ENCODE assay signal across 19 cellular contexts in the genomic region with DNA sequence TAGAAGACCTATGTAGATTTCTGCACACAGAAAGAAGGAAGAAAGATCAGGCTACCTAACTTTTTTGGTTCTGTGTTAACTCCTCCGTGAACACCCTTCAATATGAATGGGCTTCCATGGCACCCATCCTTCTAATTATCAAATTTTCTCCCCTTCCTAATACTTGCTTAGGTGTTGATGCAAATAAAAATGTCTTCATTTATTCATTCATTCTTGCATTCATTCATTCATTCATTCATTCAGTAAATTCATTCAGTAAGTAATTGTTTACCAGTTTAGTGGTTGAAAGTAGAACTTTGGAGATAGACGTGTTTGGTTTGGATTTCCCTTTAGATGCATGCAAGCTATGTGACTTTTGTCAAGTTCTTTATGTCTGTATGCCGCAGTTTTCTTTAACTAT. TPM values are rescaled to one million over a fixed set of nuclear protein-coding genes. Genes with fewer than 3 reads are reported as not detected.
DNase-seq lines count a peak whose midpoint lies in the region; ATAC-seq, FAIRE-seq and TF ChIP-seq lines count a peak whose summit lies in the region.
"Had no signal": no experiment of that assay in that cellular context is flagged by ENCODE, and none has a peak within 500 bp of the region (broad histone marks: within the 10 kb centered on the region; RNA-seq: fewer than 3 reads in every experiment).

No MANE protein-coding gene starts in this region.

- no peak for FAIRE-seq in K562 (lab: Jason Lieb, UNC)
- FAIRE-seq: D721Med had no signal

- BruUV-seq in K562 (replicated peaks; lab: Mats Ljungman, UMichigan) = no TSS peak

- H3K36me3 Mint-ChIP-seq in stimulated activated naive CD8-positive, alpha-beta T cell treated with anti-CD3 and anti-CD28 coated beads, Interleukin-15, Interleukin-2, amounts not matched to agents 100 ng/mL and 50 ng/mL, for 24 hours (ENCODE audit: low read depth) = no peaks in the 10 kb centered on the region
- H3K36me3 Mint-ChIP-seq in HFFc6 (ENCODE audit: low read depth) = no peaks in the 10 kb centered on the region

- no peak for TF ChIP-seq POLR2A in K562 (conservative IDR thresholded peaks at IDR 0.05)

- H3K4me1 Mint-ChIP-seq in stimulated activated naive CD8-positive, alpha-beta T cell treated with anti-CD3 and anti-CD28 coated beads, Interleukin-15, Interleukin-2, amounts not matched to agents 100 ng/mL and 50 ng/mL, for 24 hours (ENCODE audit: low read depth) = peaks cover 56% of the 10 kb centered on the region
- H3K4me1 Mint-ChIP-seq in HFFc6 (ENCODE audit: low read depth) = peaks cover 59% of the 10 kb centered on the region

- H4K20me1 ChIP-seq in K562 (replicated peaks; ENCODE audit: control insufficient read depth, insufficient read depth, low read length) = no peaks in the 10 kb centered on the region
- H4K20me1 ChIP-seq: BLaER1 treated with 17β-estradiol and CSF1 and Interleukin-3, amounts not matched to agents 10 nM and 100 nM had no signal

- H2AFZ ChIP-seq in K562 (ENCODE audit: low read depth, low read length) = no peak overlapping the region

- H3K9me1 ChIP-seq in K562 (ENCODE audit: control insufficient read depth, insufficient read depth, low read length) = no peaks in the 10 kb centered on the region

- peaks cover 28% of the 10 kb centered on the region in 2 experiments for H3K27me3 ChIP-seq in K562 (ENCODE audit: control insufficient read depth in 2 of 2, insufficient read depth in 2 of 2, low read length in 2 of 2)
- H3K27me3 ChIP-seq: BLaER1 treated with 17β-estradiol and CSF1 and Interleukin-3, amounts not matched to agents 10 nM and 100 nM had no signal

- no peak overlapping the region for H3K9ac ChIP-seq in K562 (ENCODE audit: insufficient read depth in 1 of 2, low read depth in 2 of 2, low read length in 2 of 2)
- H3K9ac ChIP-seq: BLaER1 treated with 17β-estradiol and CSF1 and Interleukin-3, amounts not matched to agents 10 nM and 100 nM; SK-N-SH had no signal

- H3K79me2 ChIP-seq in K562 (ENCODE audit: control insufficient read depth, insufficient read depth, low read length) = no peaks in the 10 kb centered on the region

- CTCF ChIA-PET in K562 (lab: Yijun Ruan, JAX; ENCODE audit: low intra/inter-chr PET ratio) = no interaction called here

- H3K27ac ChIP-seq in KOPT-K1 (ENCODE audit: low read depth, low read length, poor library complexity, severe bottlenecking) (peak overlapping the region; percentile 99), K562 (ENCODE audit: extremely low read depth, low read depth, low read length) (no peak overlapping the region)
- H3K27ac ChIP-seq: BLaER1 treated with 17β-estradiol and CSF1 and Interleukin-3, amounts not matched to agents 10 nM and 100 nM had no signal

- WGBS in K562 (ENCODE audit: insufficient coverage, low coverage, missing lambda C conversion rate) = 0% methylated on average over 3 of the region's 3 CpGs

- H3K4me3 ChIP-seq in K562 = no peak overlapping the region
- H3K4me3 ChIP-seq: BLaER1 treated with 17β-estradiol and CSF1 and Interleukin-3, amounts not matched to agents 10 nM and 100 nM had no signal

- ATAC-seq in stimulated activated naive CD8-positive, alpha-beta T cell treated with anti-CD3 and anti-CD28 coated beads, Interleukin-15, Interleukin-2, amounts not matched to agents 100 U/mL and 50 U/mL, for 24 hours = no peak
- ATAC-seq in K562 = no peak

- POLR2A ChIA-PET in K562 (lab: Yijun Ruan, JAX) = interaction anchor here (1.0 kb wide), 1 partner anchor 13 kb away, joined by 4 read pairs; no protein-coding TSS in a partner anchor

- no peak for TF ChIP-seq RAD21 in K562 (CRISPR knock-in tag; conservative IDR thresholded peaks at IDR 0.05 in 1 of 2, IDR thresholded peaks at IDR 0.05 in 1 of 2)

- TF ChIP-seq CTCF in K562 (IDR thresholded peaks at IDR 0.05 in 2 of 3, conservative IDR thresholded peaks at IDR 0.05 in 1 of 3; ENCODE audit: insufficient read depth in 2 of 3, low read depth in 1 of 3, low read length in 3 of 3) (no peak), HFFc6 (IDR thresholded peaks at IDR 0.05) (no peak)

- in situ Hi-C loops in K562 (cut with MboI) = no loop called here

- H3K4me1 ChIP-seq in K562 (replicated peaks in 1 of 2; ENCODE audit: control insufficient read depth in 2 of 2, insufficient read depth in 2 of 2, low read length in 2 of 2) = no peaks in the 10 kb centered on the region

- no peaks in the 10 kb centered on the region for H3K9me3 Mint-ChIP-seq in stimulated activated naive CD8-positive, alpha-beta T cell treated with anti-CD3 and anti-CD28 coated beads, Interleukin-15, Interleukin-2, amounts not matched to agents 100 ng/mL and 50 ng/mL, for 24 hours
- H3K9me3 Mint-ChIP-seq in HFFc6 = no peaks in the 10 kb centered on the region

- no peaks in the 10 kb centered on the region for H3K27me3 Mint-ChIP-seq in stimulated activated naive CD8-positive, alpha-beta T cell treated with anti-CD3 and anti-CD28 coated beads, Interleukin-15, Interleukin-2, amounts not matched to agents 100 ng/mL and 50 ng/mL, for 24 hours
- peaks cover 5% of the 10 kb centered on the region for H3K27me3 Mint-ChIP-seq in HFFc6 (ENCODE audit: insufficient read depth)

- TF ChIP-seq EP300 in K562 (IDR thresholded peaks at IDR 0.05; ENCODE audit: low read length) = no peak

- peak overlapping the region; percentile 2 for H3K4me3 Mint-ChIP-seq in stimulated activated naive CD8-positive, alpha-beta T cell treated with anti-CD3 and anti-CD28 coated beads, Interleukin-15, Interleukin-2, amounts not matched to agents 100 ng/mL and 50 ng/mL, for 24 hours
- H3K4me3 Mint-ChIP-seq in HFFc6 = no peak overlapping the region

- no peak overlapping the region for H3K4me2 ChIP-seq in K562 (ENCODE audit: insufficient read depth, low read length)
- H3K4me2 ChIP-seq: BLaER1 treated with 17β-estradiol and CSF1 and Interleukin-3, amounts not matched to agents 10 nM and 100 nM; SK-N-SH had no signal

- intact Hi-C loops in K562 (cut with micrococcal nuclease) = no loop called here

- H3K27ac Mint-ChIP-seq in stimulated activated naive CD8-positive, alpha-beta T cell treated with anti-CD3 and anti-CD28 coated beads, Interleukin-15, Interleukin-2, amounts not matched to agents 100 ng/mL and 50 ng/mL, for 24 hours = no peak overlapping the region
- H3K27ac Mint-ChIP-seq in HFFc6 = no peak overlapping the region

- H3K9me3 ChIP-seq in KOPT-K1 (ENCODE audit: insufficient read depth, low read length, poor library complexity, severe bottlenecking) (no peaks in the 10 kb centered on the region), K562 (replicated peaks; ENCODE audit: control insufficient read depth, insufficient read depth, low read depth, low read length) (no peaks in the 10 kb centered on the region)
- H3K9me3 ChIP-seq: SK-N-SH had no signal

- DNase-seq in stimulated activated naive CD8-positive, alpha-beta T cell treated with anti-CD3 and anti-CD28 coated beads, Interleukin-15, Interleukin-2, amounts not matched to agents 100 U/mL and 50 U/mL, for 24 hours = no peak
- no peak for DNase-seq in K562 (ENCODE audit: extremely low read depth in 1 of 4, low spot score in 3 of 4)
- no peak for DNase-seq in cerebellar cortex (ENCODE audit: low spot score)
- DNase-seq in amniotic stem cell (lab: John Stamatoyannopoulos, UW) = no peak
- DNase-seq in HFFc6 = no peak
- DNase-seq: H7, NCI-H1105 treated with DMSO at 0.1 percent for 48 hours, NCI-H1694, NCI-H2081 treated with DMSO at 0.1 percent for 48 hours, NCI-H510A, NCI-H774, SHP77 treated with DMSO at 0.1 percent for 48 hours, SK-N-SH had no signal

- peaks cover 57% of the 10 kb centered on the region for H3K36me3 ChIP-seq in KOPT-K1 (ENCODE audit: insufficient read depth, low read length)
- no peaks in the 10 kb centered on the region for H3K36me3 ChIP-seq in K562 (ENCODE audit: control insufficient read depth, insufficient read depth, low read length)
- H3K36me3 ChIP-seq: BLaER1 treated with 17β-estradiol and CSF1 and Interleukin-3, amounts not matched to agents 10 nM and 100 nM had no signal

RNA-seq across cellular contexts. Expression of gene CHI3L2, which starts 4.6 kb away (rescaled TPM):
- total RNA-seq in K562 (2011; cell fraction: chromatin; rRNA removed; ENCODE audit: low replicate concordance) = not detected in 2 replicates
- total RNA-seq in K562 (2011; cell fraction: nucleolus; rRNA removed) = not detected in 2 replicates
- not detected in 2 replicates for total RNA-seq in K562 (2011; cell fraction: nucleoplasm; rRNA removed)
- not detected in 2 replicates for total RNA-seq in K562 (2014; rRNA removed)
- total RNA-seq in K562 (2014; rRNA removed; fragmentation: Illumina TruSeq; extraction: Trizol) = not detected in 2 replicates
- total RNA-seq in K562 (2015; rRNA removed; fragmentation: Illumina TruSeq; extraction: Trizol) = 0.07 TPM in 1 of 2 replicates, not detected in the other
- total RNA-seq in K562 (2021) = 0.27 TPM in 1 of 2 replicates, not detected in the other
- 0.05 and 0.15 TPM in 2 replicates for polyA plus RNA-seq in K562 (2011; rRNA removed)
- 0.19 TPM in 1 of 2 replicates, not detected in the other for polyA plus RNA-seq in K562 (2011; cell fraction: cytosol; rRNA removed)
- polyA plus RNA-seq in K562 (2011; cell fraction: nucleus; rRNA removed) = not detected in 2 replicates
- polyA plus RNA-seq in K562 (2012) = 0.12 and 0.15 TPM in 2 replicates
- polyA plus RNA-seq in K562 (2014; fragmentation: Illumina TruSeq; extraction: Trizol) = not detected in 2 replicates
- polyA plus RNA-seq in K562 (2014; fragmentation: Nextera tagmentation; extraction: Ambion mirVana) = not detected
- polyA plus RNA-seq in K562 (2014; rRNA removed) = 0.22 TPM in 1 of 2 replicates, not detected in the other
- polyA minus RNA-seq in K562 (2011; rRNA and poly(A)+ RNA removed) = not detected in 2 replicates
- not detected in 2 replicates for polyA minus RNA-seq in K562 (2011; cell fraction: cytosol; rRNA and poly(A)+ RNA removed)
- not detected in 2 replicates for polyA minus RNA-seq in K562 (2011; cell fraction: nucleus; rRNA and poly(A)+ RNA removed)
- under 1 TPM in 3 of 6 experiments, not detected in 3; 0.35 to 0.64 (median 0.57) TPM for total RNA-seq in HFFc6 (2021; fragmentation: NEBNext Ultra II Directional; extraction: Animal tissue kit (Norgen Biotek cat#: 25700))
- total RNA-seq: A673, H7 had no signal

RNA-seq across cellular contexts. Expression of gene DENND2D, which starts 31.7 kb away (rescaled TPM):
- not detected in 2 replicates for total RNA-seq in K562 (2011; cell fraction: chromatin; rRNA removed; ENCODE audit: low replicate concordance)
- total RNA-seq in K562 (2011; cell fraction: nucleolus; rRNA removed) = not detected in 2 replicates
- not detected in 2 replicates for total RNA-seq in K562 (2011; cell fraction: nucleoplasm; rRNA removed)
- total RNA-seq in K562 (2014; rRNA removed) = not detected in 2 replicates
- total RNA-seq in K562 (2014; rRNA removed; fragmentation: Illumina TruSeq; extraction: Trizol) = not detected in 2 replicates
- total RNA-seq in K562 (2015; rRNA removed; fragmentation: Illumina TruSeq; extraction: Trizol) = 0.15 TPM in 1 of 2 replicates, not detected in the other
- total RNA-seq in K562 (2021) = 0.36 and 0.44 TPM in 2 replicates
- polyA plus RNA-seq in K562 (2011; rRNA removed) = not detected in 2 replicates
- polyA plus RNA-seq in K562 (2011; cell fraction: cytosol; rRNA removed) = 0.10 TPM in 1 of 2 replicates, not detected in the other
- not detected in 2 replicates for polyA plus RNA-seq in K562 (2011; cell fraction: nucleus; rRNA removed)
- 0.17 and 0.33 TPM in 2 replicates for polyA plus RNA-seq in K562 (2012)
- 0.13 TPM in 1 of 2 replicates, not detected in the other for polyA plus RNA-seq in K562 (2014; fragmentation: Illumina TruSeq; extraction: Trizol)
- polyA plus RNA-seq in K562 (2014; fragmentation: Nextera tagmentation; extraction: Ambion mirVana) = under 1 TPM in 1 of 2 experiments, not detected in 1; 0.08 TPM
- polyA plus RNA-seq in K562 (2014; rRNA removed) = not detected in 2 replicates
- polyA minus RNA-seq in K562 (2011; rRNA and poly(A)+ RNA removed) = 0.11 TPM in 1 of 2 replicates, not detected in the other
- polyA minus RNA-seq in K562 (2011; cell fraction: cytosol; rRNA and poly(A)+ RNA removed) = not detected in 2 replicates
- polyA minus RNA-seq in K562 (2011; cell fraction: nucleus; rRNA and poly(A)+ RNA removed) = 0.13 TPM in 1 of 2 replicates, not detected in the other
- total RNA-seq in HFFc6 (2021; fragmentation: NEBNext Ultra II Directional; extraction: Animal tissue kit (Norgen Biotek cat#: 25700)) = 1 to 10 TPM in 5 of 6 experiments, under 1 TPM in 1; 0.92 to 4.0 (median 3.7) TPM
- total RNA-seq: A673, H7, RPMI7951 had no signal

RNA-seq across cellular contexts. Expression of gene CHIA, which starts 58.5 kb away (rescaled TPM):
- not detected in 2 replicates for total RNA-seq in K562 (2011; cell fraction: chromatin; rRNA removed; ENCODE audit: low replicate concordance)
- total RNA-seq in K562 (2011; cell fraction: nucleolus; rRNA removed) = not detected in 2 replicates
- not detected in 2 replicates for total RNA-seq in K562 (2011; cell fraction: nucleoplasm; rRNA removed)
- total RNA-seq in K562 (2014; rRNA removed) (not detected in 2 replicates), K562 (2014; rRNA removed; fragmentation: Illumina TruSeq; extraction: Trizol) (not detected in 2 replicates), K562 (2015; rRNA removed; fragmentation: Illumina TruSeq; extraction: Trizol) (not detected in 2 replicates), K562 (2021) (not detected in 2 replicates)
- polyA plus RNA-seq in K562 (2011; rRNA removed) (not detected in 2 replicates), K562 (2014; fragmentation: Illumina TruSeq; extraction: Trizol) (not detected in 2 replicates), K562 (2014; fragmentation: Nextera tagmentation; extraction: Ambion mirVana) (not detected), K562 (2014; rRNA removed) (not detected in 2 replicates)
- polyA plus RNA-seq in K562 (2011; cell fraction: cytosol; rRNA removed) = not detected in 2 replicates
- not detected in 2 replicates for polyA plus RNA-seq in K562 (2011; cell fraction: nucleus; rRNA removed)
- not detected in 2 replicates for polyA plus RNA-seq in K562 (2012)
- not detected in 2 replicates for polyA minus RNA-seq in K562 (2011; rRNA and poly(A)+ RNA removed)
- not detected in 2 replicates for polyA minus RNA-seq in K562 (2011; cell fraction: cytosol; rRNA and poly(A)+ RNA removed)
- polyA minus RNA-seq in K562 (2011; cell fraction: nucleus; rRNA and poly(A)+ RNA removed) = not detected in 2 replicates
- total RNA-seq in HFFc6 (2021; fragmentation: NEBNext Ultra II Directional; extraction: Animal tissue kit (Norgen Biotek cat#: 25700)) = not detected
- total RNA-seq: A673, H7, RPMI7951 had no signal
- polyA plus RNA-seq: SK-N-SH had no signal
